34 cellular contexts compared by ENCODE assay signal in the genomic region with DNA sequence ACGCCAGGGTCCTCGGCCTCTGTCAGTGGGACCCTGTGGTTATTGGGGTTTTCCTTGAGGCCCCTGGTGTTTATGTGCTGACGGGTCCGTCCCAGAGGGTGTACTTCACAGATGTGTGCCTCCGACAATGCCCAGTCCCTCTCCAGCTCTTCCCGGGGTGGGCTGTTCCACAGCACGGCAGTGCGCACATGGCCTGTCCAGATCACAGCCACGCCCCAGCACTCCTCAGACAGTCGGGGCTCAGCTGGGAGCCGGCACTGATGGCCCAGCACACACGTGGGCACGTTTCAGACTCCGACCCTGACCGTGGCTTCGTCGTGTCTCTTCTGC. TPM values are rescaled to one million over a fixed set of nuclear protein-coding genes. Genes with fewer than 3 reads are reported as not detected.
"Had no signal": no experiment of that assay in that cellular context is flagged by ENCODE, and none has a peak within 500 bp of the region (broad histone marks: within the 10 kb centered on the region; RNA-seq: fewer than 3 reads in every experiment).

No MANE protein-coding gene starts in this region.

- H3K9me3 ChIP-seq: adrenal gland, ascending aorta, gastrocnemius medialis, neutrophil had no signal

- H3K4me1 ChIP-seq: adrenal gland, ascending aorta had no signal

- H3K27ac ChIP-seq: adrenal gland, ascending aorta, cardiac muscle cell, gastrocnemius medialis, neutrophil, VCaP had no signal

- ATAC-seq: activated CD4-positive, CD25-positive, alpha-beta regulatory T cell treated with anti-CD3 and anti-CD28 coated beads, Interleukin-2, amount 50 U/mL, for 24 hours; effector memory CD8-positive, alpha-beta T cell; gastrocnemius medialis; left lobe of liver; sciatic nerve; stimulated activated memory B cell treated with anti-CD40 and anti-IgM and Interleukin-4, amounts not matched to agents 10 μg/mL and 1 μg/mL and 100 μg/mL, for 72 hours; stimulated activated naive CD8-positive, alpha-beta T cell treated with anti-CD3 and anti-CD28 coated beads, Interleukin-15, amount 100 ng/mL, for 72 hours had no signal

- H3K4me3 ChIP-seq: adrenal gland, ascending aorta, cardiac muscle cell, gastrocnemius medialis had no signal

- DNase-seq: activated CD4-positive, alpha-beta memory T cell treated with anti-CD3 and anti-CD28 coated beads for 36 hours; activated CD4-positive, alpha-beta T cell treated with anti-CD3 and anti-CD28 coated beads, Interleukin-2, amount 10 ng/mL, durations not matched to agents 24 days and 14 days; activated CD8-positive, alpha-beta memory T cell treated with anti-CD3 and anti-CD28 coated beads, Interleukin-2, amount 50 U/mL, for 4 hours; activated effector memory CD4-positive, alpha-beta T cell treated with anti-CD3 and anti-CD28 coated beads, Interleukin-2, amount 50 U/mL, for 16 hours; activated naive CD4-positive, alpha-beta T cell treated with anti-CD3 and anti-CD28 coated beads for 36 hours; activated naive CD8-positive, alpha-beta T cell treated with anti-CD3 and anti-CD28 coated beads for 36 hours; activated T-cell treated with anti-CD3 and anti-CD28 coated beads, Interleukin-2, amount 50 U/mL, for 1 hour; adrenal gland; cortex of kidney; effector memory CD8-positive, alpha-beta T cell; erythroblast; gastrocnemius medialis; hypothalamus; immature natural killer cell; mammary epithelial cell; small intestine; stimulated activated CD4-positive, alpha-beta T cell treated with anti-CD3 and anti-CD28 coated beads, Interleukin-1b, Interleukin-23, amount 100 ng/mL, for 48 hours; stimulated activated CD4-positive, alpha-beta T cell treated with anti-CD3 and anti-CD28 coated beads, Interleukin-4, amount 100 ng/mL, for 4 hours; stimulated activated CD8-positive, alpha-beta memory T cell treated with anti-CD3 and anti-CD28 coated beads, Interleukin-4, amount 100 ng/mL, for 48 hours; stimulated activated naive CD8-positive, alpha-beta T cell treated with anti-CD3 and anti-CD28 coated beads, Interleukin-15, amount 100 ng/mL, for 72 hours; substantia nigra had no signal

- FAIRE-seq: small intestine, TTC549 had no signal

- H3K27me3 ChIP-seq: adrenal gland, ascending aorta, gastrocnemius medialis, neutrophil had no signal

- H3K36me3 ChIP-seq: adrenal gland, gastrocnemius medialis, neutrophil had no signal

RNA-seq across cellular contexts. Expression of gene F7, which starts 16.9 kb away (rescaled TPM):
- total RNA-seq: activated CD4-positive, alpha-beta T cell treated with anti-CD3 and anti-CD28 coated beads, Interleukin-2, amount 10 ng/mL, durations not matched to agents 24 days and 14 days; activated T-helper 1 cell treated with anti-CD3 and anti-CD28 coated beads, Interleukin-12 subunit alpha, Interleukin-12 subunit beta, Interleukin-2, Interleukin-4 antibody, amounts not matched to agents 30 ng/mL and 10 ng/mL and 1 ng/mL, durations not matched to agents 14 hours and 24 hours and 36 hours; mammary epithelial cell; osteocyte; T-helper 1 cell treated with Interleukin-12 subunit alpha and Interleukin-12 subunit beta and Interleukin-4 antibody, amounts not matched to agents 30 ng/mL and 1 ng/mL, for 36 hours had no signal
- polyA plus RNA-seq: cardiac muscle cell, mammary epithelial cell had no signal

RNA-seq across cellular contexts. Expression of gene F10, which starts 33.9 kb away (rescaled TPM):
- total RNA-seq: activated CD4-positive, alpha-beta memory T cell treated with anti-CD3 and anti-CD28 coated beads for 36 hours; activated CD4-positive, alpha-beta T cell treated with anti-CD3 and anti-CD28 coated beads, Interleukin-2, amount 10 ng/mL, durations not matched to agents 24 days and 14 days; activated CD8-positive, alpha-beta memory T cell treated with anti-CD3 and anti-CD28 coated beads for 36 hours; activated naive CD4-positive, alpha-beta T cell treated with anti-CD3 and anti-CD28 coated beads for 36 hours; activated naive CD8-positive, alpha-beta T cell treated with anti-CD3 and anti-CD28 coated beads for 36 hours; activated T-helper 1 cell treated with anti-CD3 and anti-CD28 coated beads, Interleukin-12 subunit alpha, Interleukin-12 subunit beta, Interleukin-2, Interleukin-4 antibody, amounts not matched to agents 30 ng/mL and 10 ng/mL and 1 ng/mL, durations not matched to agents 14 hours and 24 hours and 36 hours; mammary epithelial cell; T-helper 1 cell treated with Interleukin-12 subunit alpha and Interleukin-12 subunit beta and Interleukin-4 antibody, amounts not matched to agents 30 ng/mL and 1 ng/mL, for 36 hours had no signal
- polyA plus RNA-seq: immature natural killer cell, mammary epithelial cell had no signal
